Comparison of ENCODE assay signal across 9 cellular contexts in the genomic region with DNA sequence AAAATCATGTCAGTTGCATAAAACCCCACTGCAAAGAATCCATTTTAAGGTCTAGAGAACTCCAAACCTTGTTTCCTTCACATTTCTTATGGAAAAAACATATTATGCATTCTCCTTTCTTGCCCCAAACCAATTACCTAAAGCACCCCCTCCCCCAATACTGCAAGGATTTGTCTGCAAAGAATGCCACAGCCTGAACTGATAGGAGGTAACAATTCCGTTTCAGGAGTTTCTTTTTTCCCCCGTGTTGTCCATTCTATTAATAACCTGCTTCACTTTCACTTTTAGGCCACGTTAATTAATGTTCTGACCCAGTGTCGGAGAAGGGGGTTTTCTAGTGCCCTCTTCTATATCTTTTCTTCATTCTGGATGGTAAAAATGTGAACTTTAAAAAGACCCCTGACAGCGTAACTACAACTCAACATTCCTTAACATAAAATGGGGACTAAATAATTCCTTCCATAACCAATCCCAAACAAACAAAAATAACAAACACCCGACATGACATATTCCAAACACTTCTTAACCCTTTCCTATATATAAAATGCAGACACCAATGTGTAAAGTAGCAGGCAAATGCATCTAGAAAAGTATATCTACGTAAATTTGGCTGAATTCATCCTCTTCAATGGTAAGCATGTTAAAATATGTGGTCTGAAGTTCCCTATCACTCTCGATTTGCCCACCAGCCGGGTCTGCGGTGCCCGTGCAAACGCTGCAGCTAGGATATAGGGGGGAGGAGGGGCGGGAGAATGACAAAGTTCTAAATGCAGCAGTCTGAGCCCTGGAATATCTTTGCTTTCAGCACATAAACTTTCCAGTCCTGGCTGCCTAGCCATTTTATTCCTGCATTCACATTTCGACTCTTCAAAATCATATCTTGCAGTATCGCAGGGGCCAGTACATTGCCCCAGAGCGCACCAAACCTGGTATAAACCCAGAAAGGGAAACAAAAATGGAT. TPM values are rescaled to one million over a fixed set of nuclear protein-coding genes. Genes with fewer than 3 reads are reported as not detected.
A peak's percentile ranks its signal among the peaks of the same experiment; 100 is the strongest.
DNase-seq lines count a peak whose midpoint lies in the region; ATAC-seq and TF ChIP-seq lines count a peak whose summit lies in the region.
"Had no signal": no experiment of that assay in that cellular context is flagged by ENCODE, and none has a peak within 500 bp of the region (broad histone marks: within the 10 kb centered on the region; RNA-seq: fewer than 3 reads in every experiment).

No MANE protein-coding gene starts in this region.

- H3K27me3 Mint-ChIP-seq in CD4-positive, CD25-positive, alpha-beta regulatory T cell = peaks cover 89% of the 10 kb centered on the region
- peaks cover 99% of the 10 kb centered on the region for H3K27me3 Mint-ChIP-seq in brain
- peaks cover 91% of the 10 kb centered on the region for H3K27me3 Mint-ChIP-seq in nephron progenitor cell (ENCODE audit: low read depth, poor library complexity)

- H3K4me3 ChIP-seq in CD4-positive, CD25-positive, alpha-beta regulatory T cell (ENCODE audit: low read depth, low read length) = no peak overlapping the region
- H3K4me3 ChIP-seq in HUES64 (ENCODE audit: low read length) = peak overlapping the region; percentile 69

- 2% methylated on average over 15 of the region's 16 CpGs for WGBS in HUES64

- H3K4me1 ChIP-seq in CD4-positive, CD25-positive, alpha-beta regulatory T cell (ENCODE audit: control insufficient read depth, insufficient read depth, low read length, poor library complexity, severe bottlenecking) = peaks cover 63% of the 10 kb centered on the region
- H3K4me1 ChIP-seq in HUES64 (ENCODE audit: insufficient read depth, low read length) = peaks cover 32% of the 10 kb centered on the region

- H3K9me3 ChIP-seq in CD4-positive, CD25-positive, alpha-beta regulatory T cell (ENCODE audit: control insufficient read depth in 2 of 2, low read length in 2 of 2) = peaks cover 15 to 34% of the 10 kb centered on the region in 2 experiments
- no peaks in the 10 kb centered on the region for H3K9me3 ChIP-seq in HUES64 (ENCODE audit: insufficient read depth, low read depth, low read length)

- no peaks in the 10 kb centered on the region for H3K36me3 ChIP-seq in CD4-positive, CD25-positive, alpha-beta regulatory T cell (ENCODE audit: control insufficient read depth, insufficient read depth, low read length)
- no peaks in the 10 kb centered on the region for H3K36me3 ChIP-seq in HUES64 (ENCODE audit: insufficient read depth, low read length)

- H3K4me1 Mint-ChIP-seq in CD4-positive, CD25-positive, alpha-beta regulatory T cell = peaks cover 19 to 71% (median 38%) of the 10 kb centered on the region in 4 donors
- H3K4me1 Mint-ChIP-seq in brain (peaks cover 67% of the 10 kb centered on the region), nephron progenitor cell (peaks cover 57% of the 10 kb centered on the region)

- ATAC-seq in CD4-positive, CD25-positive, alpha-beta regulatory T cell (ENCODE audit: low read depth in 2 of 2) = no peak
- no peak for ATAC-seq in HG03442 (IDR thresholded peaks at IDR 0.05; ENCODE audit: unreplicated experiment)

- no peak overlapping the region for H3K27ac ChIP-seq in CD4-positive, CD25-positive, alpha-beta regulatory T cell (ENCODE audit: insufficient read depth, low read length, poor library complexity, severe bottlenecking)
- no peak overlapping the region for H3K27ac ChIP-seq in HUES64 (ENCODE audit: low read depth, low read length)
- no peak overlapping the region for H3K27ac ChIP-seq in caudate nucleus (ENCODE audit: low read depth, low read length)

- H3K27me3 ChIP-seq in CD4-positive, CD25-positive, alpha-beta regulatory T cell (ENCODE audit: control insufficient read depth, insufficient read depth, low read length) = peaks cover 57% of the 10 kb centered on the region
- peaks cover 96% of the 10 kb centered on the region for H3K27me3 ChIP-seq in HUES64 (ENCODE audit: insufficient read depth, low read length)

- H3K36me3 Mint-ChIP-seq in CD4-positive, CD25-positive, alpha-beta regulatory T cell = no peaks in the 10 kb centered on the region
- H3K36me3 Mint-ChIP-seq in brain (peaks cover 7% of the 10 kb centered on the region), nephron progenitor cell (ENCODE audit: low read depth) (no peaks in the 10 kb centered on the region)

- H3K9ac ChIP-seq in HUES64 (ENCODE audit: low read depth, low read length) = no peak overlapping the region

- H3K27ac Mint-ChIP-seq in CD4-positive, CD25-positive, alpha-beta regulatory T cell = peak overlapping the region in 2 of 3 donors; percentile 11 to 94
- peak overlapping the region; percentile 83 to 100 (median 94) for H3K27ac Mint-ChIP-seq in brain
- no peak overlapping the region for H3K27ac Mint-ChIP-seq in nephron progenitor cell

- H3K9me3 Mint-ChIP-seq in CD4-positive, CD25-positive, alpha-beta regulatory T cell = peaks cover 0 to 18% (median 4%) of the 10 kb centered on the region in 7 donors
- H3K9me3 Mint-ChIP-seq in brain = peaks cover 0 to 3% (median 0%) of the 10 kb centered on the region in 5 experiments
- H3K9me3 Mint-ChIP-seq in nephron progenitor cell = no peaks in the 10 kb centered on the region

- H3K4me3 Mint-ChIP-seq in CD4-positive, CD25-positive, alpha-beta regulatory T cell = peak overlapping the region; percentile 56 to 86 (median 78)
- peak overlapping the region; percentile 88 to 97 (median 91) for H3K4me3 Mint-ChIP-seq in brain
- peak overlapping the region; percentile 82 for H3K4me3 Mint-ChIP-seq in nephron progenitor cell

- no peak for DNase-seq in CD4-positive, CD25-positive, alpha-beta regulatory T cell
- DNase-seq in nephron progenitor cell = no peak
- no peak for DNase-seq in NCI-H2081 treated with DMSO at 0.1 percent for 48 hours (lab: John Stamatoyannopoulos, UW)
- no peak for DNase-seq in caudate nucleus (lab: John Stamatoyannopoulos, UW)
- DNase-seq in MV-4-11 (lab: John Stamatoyannopoulos, UW) = no peak
- DNase-seq: activated CD8-positive, alpha-beta memory T cell treated with anti-CD3 and anti-CD28 coated beads, Interleukin-2, amount 50 U/mL, for 4 hours had no signal

- no peak for TF ChIP-seq CTCF in brain (conservative IDR thresholded peaks at IDR 0.05)
- no peak for TF ChIP-seq CTCF in nephron progenitor cell (IDR thresholded peaks at IDR 0.05)

RNA-seq across cellular contexts. Expression of gene NRN1, which starts 1.0 kb away (rescaled TPM):
- not detected for total RNA-seq in CD4-positive, CD25-positive, alpha-beta regulatory T cell
- polyA plus RNA-seq in CD4-positive, CD25-positive, alpha-beta regulatory T cell = under 1 TPM in 1 of 4 donors, not detected in 3; 0.10 TPM
- polyA plus RNA-seq in HUES64 (2013, experiment 1 of 2) = 0.55 TPM
- polyA plus RNA-seq in HUES64 (2013, experiment 2 of 2) = 0.89 TPM
- polyA plus RNA-seq in brain (ENCODE audit: insufficient read depth, low read depth, low replicate concordance) = 44.2 TPM

Comparison
In these comparisons a context has a peak if more than half of its experiments do, and no peak if none do; other contexts are left out.
1. RNA of gene NRN1, which starts 1.0 kb away (polyA plus RNA-seq): 44.2 TPM in brain (single experiment); 0.10 TPM in CD4-positive, CD25-positive, alpha-beta regulatory T cell; every median in the first group is over 10 times any median in the second.
2. Peak in every context shown above with its lines, with median percentiles within 50 percentile points of each other: H3K4me3 Mint-ChIP-seq.